1 cellular context compared by ENCODE assay signal in genomic region chr14:65263161-65263788, GRCh38.
TF ChIP-seq lines count a peak whose summit lies in the region.

No MANE protein-coding gene starts in this region.

TF ChIP-seq in GM23338, 12 proteins besides CTCF, POLR2A, EP300 and RAD21 (continued from another document):
- TF ChIP-seq JUNB (IDR thresholded peaks at IDR 0.05; ENCODE audit: unreplicated experiment) = no peak
- TF ChIP-seq, protein P1, sequence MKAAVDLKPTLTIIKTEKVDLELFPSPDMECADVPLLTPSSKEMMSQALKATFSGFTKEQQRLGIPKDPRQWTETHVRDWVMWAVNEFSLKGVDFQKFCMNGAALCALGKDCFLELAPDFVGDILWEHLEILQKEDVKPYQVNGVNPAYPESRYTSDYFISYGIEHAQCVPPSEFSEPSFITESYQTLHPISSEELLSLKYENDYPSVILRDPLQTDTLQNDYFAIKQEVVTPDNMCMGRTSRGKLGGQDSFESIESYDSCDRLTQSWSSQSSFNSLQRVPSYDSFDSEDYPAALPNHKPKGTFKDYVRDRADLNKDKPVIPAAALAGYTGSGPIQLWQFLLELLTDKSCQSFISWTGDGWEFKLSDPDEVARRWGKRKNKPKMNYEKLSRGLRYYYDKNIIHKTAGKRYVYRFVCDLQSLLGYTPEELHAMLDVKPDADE (IDR thresholded peaks at IDR 0.05) = no peak
- TF ChIP-seq ZNF331 (CRISPR knock-in tag; IDR thresholded peaks at IDR 0.05; ENCODE audit: low read depth) = no peak
- TF ChIP-seq NANOG (IDR thresholded peaks at IDR 0.05; ENCODE audit: borderline replicate concordance) = no peak
- TF ChIP-seq ZNF462 (CRISPR knock-in tag; IDR thresholded peaks at IDR 0.05) = no peak
- no peak for TF ChIP-seq CREB1 (CRISPR knock-in tag; IDR thresholded peaks at IDR 0.05; ENCODE audit: low read depth)
